In genomic region chr2:71362447-71362846, GRCh38 we compare ENCODE assay signal across 14 cellular contexts. TPM values are rescaled to one million over a fixed set of nuclear protein-coding genes. Genes with fewer than 3 reads are reported as not detected.
DNase-seq lines count a peak whose midpoint lies in the region; ATAC-seq and TF ChIP-seq lines count a peak whose summit lies in the region.
"Had no signal": no experiment of that assay in that cellular context is flagged by ENCODE, and none has a peak within 500 bp of the region (broad histone marks: within the 10 kb centered on the region; RNA-seq: fewer than 3 reads in every experiment).

No MANE protein-coding gene starts in this region.

- peaks cover 45% of the 10 kb centered on the region for H3K36me3 Mint-ChIP-seq in activated naive CD4-positive, alpha-beta T cell treated with anti-CD3 and anti-CD28 coated beads, Interleukin-2, amount 10 ng/mL, durations not matched to agents 7 days and 5 days
- peaks cover 29% of the 10 kb centered on the region for H3K36me3 Mint-ChIP-seq in activated naive CD4-positive, alpha-beta T cell treated with anti-CD3 and anti-CD28 coated beads for 36 hours (ENCODE audit: low read depth)
- peaks cover 54% of the 10 kb centered on the region for H3K36me3 Mint-ChIP-seq in WTC11
- H3K36me3 Mint-ChIP-seq in endothelial cell (ENCODE audit: low read depth, unreplicated experiment), result peaks cover 11% of the 10 kb centered on the region
- peaks cover 100% of the 10 kb centered on the region for H3K36me3 Mint-ChIP-seq in stimulated activated effector memory CD8-positive, alpha-beta T cell treated with anti-CD3 and anti-CD28 coated beads, Interleukin-12 subunit alpha, Interleukin-12 subunit beta, amount 100 ng/mL, for 72 hours

- no peak for DNase-seq in activated naive CD4-positive, alpha-beta T cell treated with anti-CD3 and anti-CD28 coated beads, Interleukin-2, amount 10 ng/mL, durations not matched to agents 7 days and 5 days
- no peak for DNase-seq in activated naive CD4-positive, alpha-beta T cell treated with anti-CD3 and anti-CD28 coated beads for 36 hours
- no peak for DNase-seq in WTC11 (ENCODE audit: low spot score)
- no peak for DNase-seq in endothelial cell (ENCODE audit: low spot score)
- no peak for DNase-seq in stimulated activated effector memory CD8-positive, alpha-beta T cell treated with anti-CD3 and anti-CD28 coated beads, Interleukin-12 subunit alpha, Interleukin-12 subunit beta, amount 100 ng/mL, for 72 hours (ENCODE audit: low spot score in 2 of 2)
- DNase-seq in retina, result no peak
- DNase-seq: C1 segment of cervical spinal cord, DMS 273 treated with DMSO at 0.1 percent for 48 hours, KG1, NCI-H1048, NCI-H146, NCI-H2081 treated with DMSO at 0.1 percent for 48 hours, NCI-H524 had no signal

- POLR2A ChIA-PET in WTC11 (lab: Charles Lee), result no interaction called here

- H3K27ac Mint-ChIP-seq in activated naive CD4-positive, alpha-beta T cell treated with anti-CD3 and anti-CD28 coated beads, Interleukin-2, amount 10 ng/mL, durations not matched to agents 7 days and 5 days, result peak overlapping the region; percentile 35
- H3K27ac Mint-ChIP-seq in activated naive CD4-positive, alpha-beta T cell treated with anti-CD3 and anti-CD28 coated beads for 36 hours, result no peak overlapping the region
- H3K27ac Mint-ChIP-seq in WTC11 (peak overlapping the region; percentile 38), endothelial cell (ENCODE audit: unreplicated experiment) (peak overlapping the region; percentile 12)
- peak overlapping the region; percentile 4 for H3K27ac Mint-ChIP-seq in stimulated activated effector memory CD8-positive, alpha-beta T cell treated with anti-CD3 and anti-CD28 coated beads, Interleukin-12 subunit alpha, Interleukin-12 subunit beta, amount 100 ng/mL, for 72 hours

- CTCF ChIA-PET in activated naive CD4-positive, alpha-beta T cell treated with anti-CD3 and anti-CD28 coated beads, Interleukin-2, amount 10 ng/mL, durations not matched to agents 7 days and 5 days (lab: Charles Lee), result no interaction called here
- CTCF ChIA-PET in activated naive CD4-positive, alpha-beta T cell treated with anti-CD3 and anti-CD28 coated beads for 36 hours (lab: Charles Lee), result interaction anchor here (0.6 kb wide), 1 partner anchor 31 kb away, joined by 3 read pairs; the partner anchor contains the start of gene ZNF638
- CTCF ChIA-PET in WTC11 (lab: Charles Lee), result no interaction called here

- H3K4me3 Mint-ChIP-seq in activated naive CD4-positive, alpha-beta T cell treated with anti-CD3 and anti-CD28 coated beads, Interleukin-2, amount 10 ng/mL, durations not matched to agents 7 days and 5 days, result no peak overlapping the region
- no peak overlapping the region for H3K4me3 Mint-ChIP-seq in activated naive CD4-positive, alpha-beta T cell treated with anti-CD3 and anti-CD28 coated beads for 36 hours
- no peak overlapping the region for H3K4me3 Mint-ChIP-seq in WTC11
- H3K4me3 Mint-ChIP-seq in endothelial cell (ENCODE audit: unreplicated experiment), result no peak overlapping the region
- H3K4me3 Mint-ChIP-seq in stimulated activated effector memory CD8-positive, alpha-beta T cell treated with anti-CD3 and anti-CD28 coated beads, Interleukin-12 subunit alpha, Interleukin-12 subunit beta, amount 100 ng/mL, for 72 hours, result no peak overlapping the region

- intact Hi-C loops in activated naive CD4-positive, alpha-beta T cell treated with anti-CD3 and anti-CD28 coated beads for 36 hours (cut with micrococcal nuclease), result loop anchor here (1.0 kb wide), 1 partner anchor 25 kb away; no protein-coding TSS in a partner anchor

- TF ChIP-seq CTCF in WTC11 (IDR thresholded peaks at IDR 0.05) (no peak), endothelial cell (IDR thresholded peaks at IDR 0.05; ENCODE audit: unreplicated experiment) (no peak)

- H3K4me1 Mint-ChIP-seq in activated naive CD4-positive, alpha-beta T cell treated with anti-CD3 and anti-CD28 coated beads, Interleukin-2, amount 10 ng/mL, durations not matched to agents 7 days and 5 days, result peaks cover 3% of the 10 kb centered on the region
- peaks cover 36% of the 10 kb centered on the region for H3K4me1 Mint-ChIP-seq in activated naive CD4-positive, alpha-beta T cell treated with anti-CD3 and anti-CD28 coated beads for 36 hours (ENCODE audit: low read depth)
- H3K4me1 Mint-ChIP-seq in WTC11, result no peaks in the 10 kb centered on the region
- peaks cover 9% of the 10 kb centered on the region for H3K4me1 Mint-ChIP-seq in endothelial cell (ENCODE audit: unreplicated experiment)
- H3K4me1 Mint-ChIP-seq in stimulated activated effector memory CD8-positive, alpha-beta T cell treated with anti-CD3 and anti-CD28 coated beads, Interleukin-12 subunit alpha, Interleukin-12 subunit beta, amount 100 ng/mL, for 72 hours, result peaks cover 39% of the 10 kb centered on the region

- no peaks in the 10 kb centered on the region for H3K27me3 Mint-ChIP-seq in activated naive CD4-positive, alpha-beta T cell treated with anti-CD3 and anti-CD28 coated beads, Interleukin-2, amount 10 ng/mL, durations not matched to agents 7 days and 5 days
- H3K27me3 Mint-ChIP-seq in activated naive CD4-positive, alpha-beta T cell treated with anti-CD3 and anti-CD28 coated beads for 36 hours (ENCODE audit: low read depth), result no peaks in the 10 kb centered on the region
- no peaks in the 10 kb centered on the region for H3K27me3 Mint-ChIP-seq in WTC11 (ENCODE audit: low read depth)
- no peaks in the 10 kb centered on the region for H3K27me3 Mint-ChIP-seq in endothelial cell (ENCODE audit: unreplicated experiment)

- ATAC-seq in WTC11 (no peak), HG02678 (IDR thresholded peaks at IDR 0.05; ENCODE audit: unreplicated experiment) (no peak)
- ATAC-seq in stimulated activated effector memory CD8-positive, alpha-beta T cell treated with anti-CD3 and anti-CD28 coated beads, Interleukin-12 subunit alpha, Interleukin-12 subunit beta, amount 100 ng/mL, for 72 hours, result no peak

- no peaks in the 10 kb centered on the region for H3K9me3 Mint-ChIP-seq in activated naive CD4-positive, alpha-beta T cell treated with anti-CD3 and anti-CD28 coated beads, Interleukin-2, amount 10 ng/mL, durations not matched to agents 7 days and 5 days
- H3K9me3 Mint-ChIP-seq in activated naive CD4-positive, alpha-beta T cell treated with anti-CD3 and anti-CD28 coated beads for 36 hours, result no peaks in the 10 kb centered on the region
- no peaks in the 10 kb centered on the region for H3K9me3 Mint-ChIP-seq in WTC11
- no peaks in the 10 kb centered on the region for H3K9me3 Mint-ChIP-seq in endothelial cell (ENCODE audit: unreplicated experiment)
- H3K9me3 Mint-ChIP-seq in stimulated activated effector memory CD8-positive, alpha-beta T cell treated with anti-CD3 and anti-CD28 coated beads, Interleukin-12 subunit alpha, Interleukin-12 subunit beta, amount 100 ng/mL, for 72 hours, result no peaks in the 10 kb centered on the region

TF ChIP-seq in WTC11, 78 proteins besides CTCF, POLR2A, EP300 and RAD21 (continues in another document):
- no peak for TF ChIP-seq USF2 (CRISPR knock-in tag; IDR thresholded peaks at IDR 0.05)
- TF ChIP-seq NR3C1 (CRISPR knock-in tag; conservative IDR thresholded peaks at IDR 0.05; ENCODE audit: low read depth), result no peak
- no peak for TF ChIP-seq CREB1 (CRISPR knock-in tag; IDR thresholded peaks at IDR 0.05)
- no peak for TF ChIP-seq ATF3 (CRISPR knock-in tag; conservative IDR thresholded peaks at IDR 0.05)
- TF ChIP-seq ZNF263 (CRISPR knock-in tag; IDR thresholded peaks at IDR 0.05; ENCODE audit: low read depth), result no peak
- TF ChIP-seq ZNF423 (CRISPR knock-in tag; IDR thresholded peaks at IDR 0.05), result no peak
- TF ChIP-seq FOXP1 (CRISPR knock-in tag; IDR thresholded peaks at IDR 0.05; ENCODE audit: borderline replicate concordance), result no peak
- TF ChIP-seq ARID4B (CRISPR knock-in tag; IDR thresholded peaks at IDR 0.05; ENCODE audit: borderline replicate concordance), result no peak

RNA-seq across cellular contexts. Expression of gene ZNF638, which starts 30.9 kb away (rescaled TPM):
- 10 to 100 TPM; 79.8 to 84.0 TPM for total RNA-seq in activated naive CD4-positive, alpha-beta T cell treated with anti-CD3 and anti-CD28 coated beads for 36 hours
- total RNA-seq in WTC11 (2021) (109 to 131 TPM (median 128 TPM) in 3 replicates), endothelial cell (ENCODE audit: unreplicated experiment) (144 TPM)
